3 cellular contexts compared by ENCODE assay signal in genomic region chr1:36992139-36992940, GRCh38.
TF ChIP-seq lines count a peak whose summit lies in the region.

No MANE protein-coding gene starts in this region.

TF ChIP-seq in HepG2, 621 proteins besides CTCF, POLR2A, EP300 and RAD21:
- TF ChIP-seq SOX6 (IDR thresholded peaks at IDR 0.05) (no peak), SOX6 (CRISPR knock-in tag; IDR thresholded peaks at IDR 0.05) (no peak), MAFF (IDR thresholded peaks at IDR 0.05; ENCODE audit: low read depth, low read length) (peak; percentile 99), MAFK (conservative IDR thresholded peaks at IDR 0.05 in 1 of 2, IDR thresholded peaks at IDR 0.05 in 1 of 2; ENCODE audit: low read length in 2 of 2) (peak; percentile 97 to 99)

TF ChIP-seq in IMR-90, 13 proteins besides CTCF, POLR2A, EP300 and RAD21:
- TF ChIP-seq MXI1 (IDR thresholded peaks at IDR 0.05; ENCODE audit: borderline replicate concordance, low read depth, low read length) (no peak), ELK1 (IDR thresholded peaks at IDR 0.05; ENCODE audit: borderline replicate concordance, low read depth, low read length) (no peak), NFE2L2 (IDR thresholded peaks at IDR 0.05; ENCODE audit: low read depth, low read length) (no peak), MAFK (IDR thresholded peaks at IDR 0.05; ENCODE audit: low read depth, low read length) (peak; percentile 97), FOS (IDR thresholded peaks at IDR 0.05; ENCODE audit: low read depth, low read length) (no peak)

TF ChIP-seq in H1, 55 proteins besides CTCF, POLR2A, EP300 and RAD21:
- peak; percentile 90 for TF ChIP-seq MAFK (IDR thresholded peaks at IDR 0.05; ENCODE audit: low read depth, low read length)
- no peak for TF ChIP-seq POU5F1 (IDR thresholded peaks at IDR 0.05; ENCODE audit: low read depth, low read length)
